Comparison of ENCODE assay signal across 25 cellular contexts in genomic region chr15:91783001-91783400, GRCh38.
"Had no signal": no experiment of that assay in that cellular context is flagged by ENCODE, and none has a peak within 500 bp of the region (broad histone marks: within the 10 kb centered on the region; RNA-seq: fewer than 3 reads in every experiment).

No MANE protein-coding gene starts in this region.

- H3K36me3 ChIP-seq: breast epithelium, Peyer's patch had no signal

- H3K4me1 ChIP-seq: breast epithelium, Peyer's patch had no signal

- H3K4me3 ChIP-seq: breast epithelium, Peyer's patch had no signal

- H3K27ac ChIP-seq: breast epithelium, Peyer's patch had no signal

- DNase-seq: activated B cell treated with CpG ODN at 0.5 μM for 24 hours; activated CD4-positive, alpha-beta T cell treated with anti-CD3 and anti-CD28 coated beads for 1 hour; activated CD4-positive, alpha-beta T cell treated with anti-CD3 and anti-CD28 coated beads, Interleukin-2, amount 10 ng/mL, durations not matched to agents 24 days and 14 days; activated CD4-positive, alpha-beta T cell treated with anti-CD3 and anti-CD28 coated beads, Interleukin-2, amount 50 U/mL, for 48 hours; activated CD8-positive, alpha-beta memory T cell treated with anti-CD3 and anti-CD28 coated beads, Interleukin-2, amount 10 ng/mL, durations not matched to agents 7 days and 5 days; activated effector memory CD4-positive, alpha-beta T cell treated with Interleukin-2 at 50 U/mL for 16 hours; activated naive CD4-positive, alpha-beta T cell; activated T-cell treated with anti-CD3 and anti-CD28 coated beads, Interleukin-2, amount 50 U/mL, for 24 hours; aorta; central memory CD4-positive, alpha-beta T cell; IMR-90; KG1; NCI-H1092; NCI-H1436; NCI-H187 treated with DMSO at 0.1 percent for 48 hours; NCI-H524; NCI-H748 treated with DMSO at 0.1 percent for 48 hours; NK-92 treated with Interleukin-12 subunit alpha and Interleukin-12 subunit beta, amount 100 ng/mL, for 24 hours; OCI-M1; Peyer's patch; SIG-M5; T-cell; T-helper 2 cell; T1000 had no signal

- H3K27me3 ChIP-seq: breast epithelium, Peyer's patch had no signal

- H3K9me3 ChIP-seq: breast epithelium, Peyer's patch had no signal

- ATAC-seq: activated CD8-positive, alpha-beta memory T cell treated with anti-CD3 and anti-CD28 coated beads, Interleukin-2, amount 10 ng/mL, durations not matched to agents 7 days and 5 days; T-cell had no signal
